ENCODE assay signal across 9 cellular contexts in the genomic region with DNA sequence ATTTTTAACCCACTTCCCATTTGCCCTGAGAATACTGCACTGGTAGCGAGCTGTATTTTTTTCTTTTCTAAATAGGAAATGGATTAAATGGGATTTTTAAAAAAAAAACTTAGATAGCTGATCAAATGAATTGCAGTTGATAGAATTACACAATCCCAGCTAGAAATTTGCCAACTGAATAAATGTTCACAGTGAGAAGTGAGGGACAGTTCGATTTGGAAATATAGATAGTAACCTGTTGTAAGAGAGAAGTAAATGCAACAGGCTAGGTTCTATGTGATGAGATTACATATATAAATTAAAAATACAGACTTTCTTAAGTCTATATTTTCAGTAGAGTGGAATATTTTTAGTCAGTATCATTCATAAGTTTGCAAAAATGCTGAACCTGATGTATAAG. TPM values are rescaled to one million over a fixed set of nuclear protein-coding genes. Genes with fewer than 3 reads are reported as not detected.
"Had no signal": no experiment of that assay in that cellular context is flagged by ENCODE, and none has a peak within 500 bp of the region (broad histone marks: within the 10 kb centered on the region; RNA-seq: fewer than 3 reads in every experiment).

No MANE protein-coding gene starts in this region.

- H2AFZ ChIP-seq: GM23248 had no signal

- H3K4me3 ChIP-seq: GM23248, HAP-1 had no signal

- H3K9me3 ChIP-seq: HAP-1 had no signal

- H3K27ac ChIP-seq: GM23248 had no signal

- ATAC-seq: HCT116 had no signal

- DNase-seq: GM23248, GOT3, H7, KBM-7 had no signal

- H3K9ac ChIP-seq: GM23248 had no signal

- H3K36me3 ChIP-seq: HAP-1 had no signal

RNA-seq across cellular contexts. Expression of a gene that starts 48.1 kb away (rescaled TPM):
- total RNA-seq: GM23248, H4, H7, HT-29 had no signal
- polyA plus RNA-seq: GM23248, IgD-negative memory B cell had no signal
